ENCODE assay signal across 27 cellular contexts in the genomic region with DNA sequence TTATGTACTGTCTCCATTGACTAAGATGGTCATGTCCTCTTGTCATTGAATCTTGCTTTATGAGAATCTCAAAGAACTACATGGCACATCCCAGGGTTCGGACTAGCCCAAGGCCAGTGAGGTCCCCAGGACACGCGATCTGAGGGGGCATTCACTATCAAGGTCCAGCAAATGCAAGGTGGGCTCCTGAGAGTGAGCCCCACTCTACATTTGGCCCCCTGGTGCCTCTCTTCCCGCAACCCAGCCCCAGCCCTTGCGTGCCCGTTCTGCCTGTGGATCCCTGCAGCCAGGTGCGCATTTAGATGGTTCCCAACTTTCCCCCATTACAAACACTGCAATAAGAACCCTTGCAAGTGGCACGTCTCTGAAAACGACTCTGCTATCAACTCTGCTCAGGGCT. TPM values are rescaled to one million over a fixed set of nuclear protein-coding genes. Genes with fewer than 3 reads are reported as not detected.
DNase-seq lines count a peak whose midpoint lies in the region; ATAC-seq, FAIRE-seq and TF ChIP-seq lines count a peak whose summit lies in the region.
"Had no signal": no experiment of that assay in that cellular context is flagged by ENCODE, and none has a peak within 500 bp of the region (broad histone marks: within the 10 kb centered on the region; RNA-seq: fewer than 3 reads in every experiment).

No MANE protein-coding gene starts in this region.

- no peak for ATAC-seq in activated CD4-positive, alpha-beta T cell treated with anti-CD3 and anti-CD28 coated beads for 36 hours
- ATAC-seq in T-helper 17 cell = no peak
- ATAC-seq in sciatic nerve = no peak
- ATAC-seq: left ventricle myocardium superior, Panc1, pancreas, right cardiac atrium had no signal

- peak overlapping the region; percentile 23 for H3K27ac Mint-ChIP-seq in activated CD4-positive, alpha-beta T cell treated with anti-CD3 and anti-CD28 coated beads for 36 hours
- peak overlapping the region; percentile 88 for H3K27ac Mint-ChIP-seq in T-helper 17 cell
- H3K27ac Mint-ChIP-seq: dendritic cell treated with granulocyte-macrophage colony-stimulating factor and Interleukin-4, amounts not matched to agents 40 ng/mL and 50 ng/mL, for 4 days had no signal

- FAIRE-seq in bronchial epithelial cell (lab: Jason Lieb, UNC) = peak; percentile 28
- FAIRE-seq: islet of Langerhans, pancreas, TTC549 had no signal

- no peaks in the 10 kb centered on the region for H3K27me3 Mint-ChIP-seq in activated CD4-positive, alpha-beta T cell treated with anti-CD3 and anti-CD28 coated beads for 36 hours
- H3K27me3 Mint-ChIP-seq in T-helper 17 cell = no peaks in the 10 kb centered on the region

- intact Hi-C loops in activated CD4-positive, alpha-beta T cell treated with anti-CD3 and anti-CD28 coated beads for 36 hours (cut with DNase I, micrococcal nuclease) = loop anchor here in 1 of 2 experiments (5.0 kb wide), 1 partner anchor 96 kb away; no protein-coding TSS in a partner anchor
- intact Hi-C loops in sciatic nerve (cut with DNase I) = loop anchor here (10.0 kb wide), 1 partner anchor 62 kb away; a partner anchor contains a TSS
- intact Hi-C loops in dorsolateral prefrontal cortex (cut with DNase I) = no loop called here

- no peak for TF ChIP-seq CTCF in bronchial epithelial cell (IDR thresholded peaks at IDR 0.05; ENCODE audit: insufficient read depth, low read length, severe bottlenecking)
- TF ChIP-seq CTCF in suprapubic skin (IDR thresholded peaks at IDR 0.05) = no peak
- TF ChIP-seq CTCF in dorsolateral prefrontal cortex (IDR thresholded peaks at IDR 0.05 in 54 of 56, conservative IDR thresholded peaks at IDR 0.05 in 2 of 56; ENCODE audit: low read depth in 1 of 56, partially characterized antibody in 56 of 56) = no peak

- H3K27me3 ChIP-seq in bronchial epithelial cell (ENCODE audit: control insufficient read depth, insufficient read depth, low read length) = peaks cover 9% of the 10 kb centered on the region
- H3K27me3 ChIP-seq in suprapubic skin = no peaks in the 10 kb centered on the region
- no peaks in the 10 kb centered on the region for H3K27me3 ChIP-seq in dorsolateral prefrontal cortex
- H3K27me3 ChIP-seq: pancreas, thyroid gland had no signal

- TF ChIP-seq EP300 in suprapubic skin (IDR thresholded peaks at IDR 0.05) = no peak

- DNase-seq in activated CD4-positive, alpha-beta T cell treated with anti-CD3 and anti-CD28 coated beads for 36 hours = no peak
- no peak for DNase-seq in activated CD4-positive, alpha-beta T cell treated with anti-CD3 and anti-CD28 coated beads, Interleukin-2, amount 50 U/mL, for 4 hours
- DNase-seq in T-helper 17 cell = no peak
- DNase-seq in bronchial epithelial cell (ENCODE audit: low read depth) = no peak
- peak; percentile 45 for DNase-seq in sciatic nerve (ENCODE audit: low spot score)
- no peak for DNase-seq in suprapubic skin (ENCODE audit: low spot score in 2 of 2)
- no peak for DNase-seq in dorsolateral prefrontal cortex
- no peak for DNase-seq in NCI-H526 (lab: John Stamatoyannopoulos, UW)
- DNase-seq: 8988T; activated CD4-positive, CD25-positive, alpha-beta regulatory T cell treated with anti-CD3 and anti-CD28 coated beads, Interleukin-2, amount 50 U/mL, for 72 hours; anterior cingulate cortex; GDM1; Kasumi-1; left ventricle myocardium superior; NCI-H510A treated with DMSO at 0.1 percent for 48 hours; pancreas; right cardiac atrium; SIG-M5; stimulated activated CD4-positive, alpha-beta T cell treated with anti-CD3 and anti-CD28 coated beads, Interleukin-12 subunit alpha, Interleukin-12 subunit beta, amount 100 ng/mL, for 4 hours; stimulated activated CD4-positive, alpha-beta T cell treated with anti-CD3 and anti-CD28 coated beads, Interleukin-4, amount 100 ng/mL, for 4 hours; stimulated activated naive CD4-positive, alpha-beta T cell treated with Interleukin-2 at 50 U/mL for 16 hours; SW 1271; thyroid gland had no signal

- peaks cover 93% of the 10 kb centered on the region for H3K4me1 Mint-ChIP-seq in activated CD4-positive, alpha-beta T cell treated with anti-CD3 and anti-CD28 coated beads for 36 hours
- H3K4me1 Mint-ChIP-seq in T-helper 17 cell = peaks cover 58% of the 10 kb centered on the region

- H3K4me1 ChIP-seq in suprapubic skin = peaks cover 31% of the 10 kb centered on the region
- H3K4me1 ChIP-seq: pancreas, thyroid gland had no signal

- CTCF ChIA-PET in activated CD4-positive, alpha-beta T cell treated with anti-CD3 and anti-CD28 coated beads for 36 hours (lab: Charles Lee) = interaction anchor here (1.7 kb wide), 1 partner anchor 12 kb away, joined by 8 read pairs; no protein-coding TSS in a partner anchor

- POLR2A ChIA-PET in activated CD4-positive, alpha-beta T cell treated with anti-CD3 and anti-CD28 coated beads for 36 hours (lab: Charles Lee) = interaction anchor here (2.8 kb wide), 1 partner anchor 11 kb away, joined by 29 read pairs; no protein-coding TSS in a partner anchor

- H3K36me3 ChIP-seq in bronchial epithelial cell (ENCODE audit: control insufficient read depth, insufficient read depth, low read length) (no peaks in the 10 kb centered on the region), suprapubic skin (no peaks in the 10 kb centered on the region)
- H3K36me3 ChIP-seq: pancreas, thyroid gland had no signal

- H3K9me3 Mint-ChIP-seq in activated CD4-positive, alpha-beta T cell treated with anti-CD3 and anti-CD28 coated beads for 36 hours (ENCODE audit: low read depth) = no peaks in the 10 kb centered on the region
- H3K9me3 Mint-ChIP-seq: dendritic cell treated with granulocyte-macrophage colony-stimulating factor and Interleukin-4, amounts not matched to agents 40 ng/mL and 50 ng/mL, for 4 days had no signal

- H3K36me3 Mint-ChIP-seq in activated CD4-positive, alpha-beta T cell treated with anti-CD3 and anti-CD28 coated beads for 36 hours (ENCODE audit: low read depth) = peaks cover 67% of the 10 kb centered on the region
- H3K36me3 Mint-ChIP-seq in T-helper 17 cell (ENCODE audit: low read depth) = peaks cover 6% of the 10 kb centered on the region

- H3K9me3 ChIP-seq in T-helper 17 cell (ENCODE audit: control insufficient read depth, low read length, poor library complexity, severe bottlenecking) (no peaks in the 10 kb centered on the region), suprapubic skin (no peaks in the 10 kb centered on the region)
- H3K9me3 ChIP-seq: pancreas, thyroid gland had no signal

- H3K27ac ChIP-seq in suprapubic skin (no peak overlapping the region), dorsolateral prefrontal cortex (no peak overlapping the region)
- H3K27ac ChIP-seq: pancreas, thyroid gland had no signal

- H3K4me3 ChIP-seq in bronchial epithelial cell (ENCODE audit: low read depth, low read length) (no peak overlapping the region), suprapubic skin (no peak overlapping the region), dorsolateral prefrontal cortex (no peak overlapping the region)
- H3K4me3 ChIP-seq: pancreas, thyroid gland had no signal

- 92% methylated on average over 9 of the region's 9 CpGs for WGBS in suprapubic skin

- no peak for TF ChIP-seq POLR2A in suprapubic skin (IDR thresholded peaks at IDR 0.05)

- no peak overlapping the region for H3K4me3 Mint-ChIP-seq in activated CD4-positive, alpha-beta T cell treated with anti-CD3 and anti-CD28 coated beads for 36 hours
- no peak overlapping the region for H3K4me3 Mint-ChIP-seq in T-helper 17 cell
- H3K4me3 Mint-ChIP-seq: dendritic cell treated with granulocyte-macrophage colony-stimulating factor and Interleukin-4, amounts not matched to agents 40 ng/mL and 50 ng/mL, for 4 days had no signal

RNA-seq across cellular contexts. Expression of a gene that starts 59.7 kb away (rescaled TPM):
- total RNA-seq in activated CD4-positive, alpha-beta T cell treated with anti-CD3 and anti-CD28 coated beads for 36 hours = 10 to 100 TPM; 38.5 to 49.8 TPM
- 10 to 100 TPM; 51.0 to 58.7 TPM for total RNA-seq in T-helper 17 cell
- total RNA-seq in bronchial epithelial cell = under 0.01 TPM in 1 of 2 replicates, not detected in the other
- total RNA-seq in sciatic nerve = 11.0 TPM
- total RNA-seq in suprapubic skin = 10 to 100 TPM in 2 of 4 donors, 1 to 10 TPM in 2; 5.4 to 15.7 (median 8.4) TPM
- 10 to 100 TPM in 1 of 120 experiments, 1 to 10 TPM in 119; 1.6 to 11.4 (median 4.1) TPM for total RNA-seq in dorsolateral prefrontal cortex
